In genomic region chr1:117121589-117122296, GRCh38 we compare ENCODE assay signal across 1 cellular context.
A peak's percentile ranks its signal among the peaks of the same experiment; 100 is the strongest.
TF ChIP-seq lines count a peak whose summit lies in the region.

Gene TRIM45 (minus strand): TSS chr1:117121749. CDS start chr1:117121201, 548 bp downstream.

TF ChIP-seq in K562, 482 proteins besides CTCF, POLR2A, EP300 and RAD21 (continued from another document and continues in another):
- peak; percentile 17 for TF ChIP-seq PRDM10 (IDR thresholded peaks at IDR 0.05; ENCODE audit: partially characterized antibody)
- 0 out of 4 replicates have a peak, but pooled peaks of 1 of the 2 experiments have one; percentile 53 for TF ChIP-seq KDM4B (IDR thresholded peaks at IDR 0.05; ENCODE audit: borderline replicate concordance in 2 of 2, low read depth in 1 of 2)
- no peak for TF ChIP-seq HMGN3 (IDR thresholded peaks at IDR 0.05; ENCODE audit: borderline replicate concordance, extremely low read depth, insufficient read length, low read depth, low read length)
- no peak for TF ChIP-seq NR4A1 (CRISPR knock-in tag; IDR thresholded peaks at IDR 0.05)
- TF ChIP-seq NR4A1 (tag; IDR thresholded peaks at IDR 0.05) = peak; percentile 84; the same call in 1 of the 2 replicates
- peak; percentile 79 for TF ChIP-seq NFYB (IDR thresholded peaks at IDR 0.05; ENCODE audit: extremely low read depth, insufficient read length)
- TF ChIP-seq SAP30 (IDR thresholded peaks at IDR 0.05; ENCODE audit: borderline replicate concordance, insufficient read depth, low read depth, low read length, poor library complexity, severe bottlenecking) = peak; percentile 15
- TF ChIP-seq TAF1 (IDR thresholded peaks at IDR 0.05; ENCODE audit: control insufficient read depth, extremely low read depth, insufficient read depth, low read length, severe bottlenecking) = peak; percentile 12
- TF ChIP-seq ZNF449 (CRISPR knock-in tag; IDR thresholded peaks at IDR 0.05) = no peak
- 0 out of 2 replicates have a peak, but pooled peaks have one; percentile 35 for TF ChIP-seq SMAD3 (CRISPR knock-in tag; conservative IDR thresholded peaks at IDR 0.05)
- no peak for TF ChIP-seq HDAC1 (IDR thresholded peaks at IDR 0.05)
- TF ChIP-seq MEIS2 (IDR thresholded peaks at IDR 0.05; ENCODE audit: partially characterized antibody) = peak; percentile 17
- no peak for TF ChIP-seq ZBTB33 (CRISPR knock-in tag; IDR thresholded peaks at IDR 0.05)
- peak; percentile 87; the same call in 1 of the 2 replicates for TF ChIP-seq CHAMP1 (IDR thresholded peaks at IDR 0.05)
- TF ChIP-seq CC2D1A (IDR thresholded peaks at IDR 0.05) = peak; percentile 67
- TF ChIP-seq MBD2 (IDR thresholded peaks at IDR 0.05; ENCODE audit: borderline replicate concordance, low read depth) = peak; percentile 84
- peak; percentile 80 for TF ChIP-seq CEBPZ (IDR thresholded peaks at IDR 0.05; ENCODE audit: borderline replicate concordance, low read depth, low read length)
- TF ChIP-seq MTA3 (IDR thresholded peaks at IDR 0.05; ENCODE audit: borderline replicate concordance) = peak; percentile 86; the same call in 1 of the 2 replicates
- TF ChIP-seq SP1 (CRISPR knock-in tag; IDR thresholded peaks at IDR 0.05) = peak; percentile 84
- TF ChIP-seq SIN3A (IDR thresholded peaks at IDR 0.05; ENCODE audit: borderline replicate concordance in 2 of 2, control insufficient read depth in 1 of 2, low read depth in 2 of 2, low read length in 2 of 2) = 0 out of 4 replicates have a peak, but pooled peaks of 1 of the 2 experiments have one; percentile 37
- no peak for TF ChIP-seq CGGBP1 (CRISPR knock-in tag; IDR thresholded peaks at IDR 0.05)
- TF ChIP-seq CCNT2 (IDR thresholded peaks at IDR 0.05; ENCODE audit: borderline replicate concordance, extremely low read depth, insufficient read length, low read depth, low read length) = peak; percentile 74
- TF ChIP-seq TOE1 (IDR thresholded peaks at IDR 0.05; ENCODE audit: borderline replicate concordance) = peak; percentile 70; the same call in 1 of the 2 replicates
- no peak; the same call in 1 of the 2 replicates for TF ChIP-seq TOE1 (CRISPR knock-in tag; IDR thresholded peaks at IDR 0.05; ENCODE audit: borderline replicate concordance, low read depth)
- 0 out of 2 replicates have a peak, but pooled peaks have one; percentile 62 for TF ChIP-seq ZHX1 (conservative IDR thresholded peaks at IDR 0.05; ENCODE audit: low read length)
- no peak; the same call in 1 of the 2 replicates for TF ChIP-seq ZNF384 (IDR thresholded peaks at IDR 0.05; ENCODE audit: low read depth, low read length)
- no peak for TF ChIP-seq BRF2 (IDR thresholded peaks at IDR 0.05; ENCODE audit: borderline replicate concordance, insufficient read depth, insufficient read length)
- peak in 1 of 2 experiments; percentile 15; a peak in 1 of 4 replicates for TF ChIP-seq ZMIZ1 (IDR thresholded peaks at IDR 0.05; ENCODE audit: low read depth in 2 of 2, low read length in 2 of 2)
- peak; percentile 73 for TF ChIP-seq SUPT5H (IDR thresholded peaks at IDR 0.05)
- TF ChIP-seq NR2C2 (CRISPR knock-in tag; IDR thresholded peaks at IDR 0.05) = no peak; the same call in 1 of the 2 replicates
- 0 out of 2 replicates have a peak, but pooled peaks have one; percentile 9 for TF ChIP-seq NR2C2 (tag; IDR thresholded peaks at IDR 0.05)
- no peak for TF ChIP-seq HNRNPK (IDR thresholded peaks at IDR 0.05; ENCODE audit: low read depth, low read length, poor library complexity, severe bottlenecking)
- TF ChIP-seq ZNF707 (CRISPR knock-in tag; conservative IDR thresholded peaks at IDR 0.05) = no peak
- TF ChIP-seq PCBP2 (IDR thresholded peaks at IDR 0.05; ENCODE audit: low read depth, low read length, poor library complexity, severe bottlenecking) = no peak
- no peak for TF ChIP-seq MTA1 (IDR thresholded peaks at IDR 0.05; ENCODE audit: borderline replicate concordance)
